Comparison of ENCODE assay signal across 8 cellular contexts in genomic region chr16:67249178-67249759, GRCh38. TPM values are rescaled to one million over a fixed set of nuclear protein-coding genes. Genes with fewer than 3 reads are reported as not detected.
DNase-seq lines count a peak whose midpoint lies in the region; ATAC-seq and TF ChIP-seq lines count a peak whose summit lies in the region.

No MANE protein-coding gene starts in this region.

- peaks cover 0 to 9% of the 10 kb centered on the region in 2 donors for H3K27me3 Mint-ChIP-seq in T-cell

- CTCF ChIA-PET in T-cell (lab: Charles Lee): interaction anchor here in 1 of 2 donors (0.6 to 2.5 kb wide), 2 partner anchors 22 to 920 kb away, joined by 3 to 12 read pairs; partner anchors contain the start of gene TMEM208

- peaks cover 35 to 39% (median 35%) of the 10 kb centered on the region in 3 donors for H3K4me1 Mint-ChIP-seq in T-cell

- H3K9me3 Mint-ChIP-seq in T-cell: no peaks in the 10 kb centered on the region

- peaks cover 41% of the 10 kb centered on the region for H3K4me1 ChIP-seq in skeletal muscle satellite cell (ENCODE audit: control insufficient read depth, insufficient read depth, low read length)

- H3K27me3 ChIP-seq in skeletal muscle satellite cell (ENCODE audit: control insufficient read depth, insufficient read depth, low read length): no peaks in the 10 kb centered on the region

- POLR2A ChIA-PET in T-cell (lab: Charles Lee): no interaction called here

- H3K36me3 Mint-ChIP-seq in T-cell: no peaks in the 10 kb centered on the region

- peak overlapping the region; percentile 55 for H3K4me3 ChIP-seq in GM12875 (ENCODE audit: low read depth, low read length)
- H3K4me3 ChIP-seq in fibroblast of villous mesenchyme (ENCODE audit: low read depth, low read length): peak overlapping the region; percentile 65
- peak overlapping the region; percentile 80 for H3K4me3 ChIP-seq in skeletal muscle satellite cell (ENCODE audit: low read length)

- no peaks in the 10 kb centered on the region for H3K36me3 ChIP-seq in skeletal muscle satellite cell (ENCODE audit: insufficient read depth, low read length)

- peak overlapping the region; percentile 75 for H3K9ac ChIP-seq in skeletal muscle satellite cell (ENCODE audit: low read depth, low read length)

- H3K4me3 Mint-ChIP-seq in T-cell: peak overlapping the region; percentile 68 to 93 (median 69)

- TF ChIP-seq CTCF in GM12875 (IDR thresholded peaks at IDR 0.05; ENCODE audit: borderline replicate concordance, insufficient read depth, low read depth, low read length) (no peak), fibroblast of villous mesenchyme (IDR thresholded peaks at IDR 0.05; ENCODE audit: insufficient read depth, low read depth, low read length) (no peak)

- no peak overlapping the region for H3K27ac Mint-ChIP-seq in T-cell

- H3K4me2 ChIP-seq in skeletal muscle satellite cell (ENCODE audit: low read length): peak overlapping the region; percentile 95

- no peaks in the 10 kb centered on the region for H3K9me3 ChIP-seq in skeletal muscle satellite cell (replicated peaks; ENCODE audit: low read length)

- DNase-seq in T-cell (no peak), fibroblast of villous mesenchyme (ENCODE audit: low read depth) (no peak), NCI-H524 treated with DMSO at 0.1 percent for 48 hours (lab: John Stamatoyannopoulos, UW) (no peak), T-helper 9 cell (no peak)

- ATAC-seq in T-cell (replicated peaks in 1 of 4): no peak
- ATAC-seq in activated CD4-positive, CD25-positive, alpha-beta regulatory T cell treated with anti-CD3 and anti-CD28 coated beads, Interleukin-2, amount 50 U/mL, for 24 hours: no peak
- no peak for ATAC-seq in GM18511 (IDR thresholded peaks at IDR 0.05; ENCODE audit: unreplicated experiment)

RNA-seq across cellular contexts. Expression of gene SLC9A5, which starts 0.5 kb away (rescaled TPM):
- total RNA-seq in T-cell (1 to 10 TPM; 1.4 to 2.3 (median 2.2) TPM), fibroblast of villous mesenchyme (1.9 and 2.2 TPM in 2 replicates)
- 1.5 and 2.3 TPM in 2 replicates for total RNA-seq in skeletal muscle satellite cell (2012; rRNA removed)

RNA-seq across cellular contexts. Expression of gene FHOD1, which starts 2.0 kb away (rescaled TPM):
- 10 to 100 TPM; 31.0 to 92.5 (median 66.2) TPM for total RNA-seq in T-cell
- total RNA-seq in fibroblast of villous mesenchyme: 22.9 and 24.2 TPM in 2 replicates
- total RNA-seq in skeletal muscle satellite cell (2012; rRNA removed): 48.4 and 54.2 TPM in 2 replicates

RNA-seq across cellular contexts. Expression of gene TMEM208, which starts 22.3 kb away (rescaled TPM):
- 10 to 100 TPM; 28.5 to 40.3 (median 34.8) TPM for total RNA-seq in T-cell
- 25.5 and 29.0 TPM in 2 replicates for total RNA-seq in fibroblast of villous mesenchyme
- 32.2 and 35.8 TPM in 2 replicates for total RNA-seq in skeletal muscle satellite cell (2012; rRNA removed)

RNA-seq across cellular contexts. Expression of gene PLEKHG4, which starts 30.1 kb away (rescaled TPM):
- total RNA-seq in T-cell (10 to 100 TPM; 19.4 to 27.5 (median 24.9) TPM), fibroblast of villous mesenchyme (18.1 and 19.6 TPM in 2 replicates)
- total RNA-seq in skeletal muscle satellite cell (2012; rRNA removed): 40.1 and 45.9 TPM in 2 replicates

RNA-seq across cellular contexts. Expression of gene ELMO3, which starts 50.3 kb away (rescaled TPM):
- total RNA-seq in T-cell (10 to 100 TPM in 1 of 5 donors, 1 to 10 TPM in 4; 3.8 to 11.7 (median 8.8) TPM), fibroblast of villous mesenchyme (0.43 and 0.64 TPM in 2 replicates)
- 0.25 and 0.44 TPM in 2 replicates for total RNA-seq in skeletal muscle satellite cell (2012; rRNA removed)
